ENCODE assay signal across 8 cellular contexts in the genomic region with DNA sequence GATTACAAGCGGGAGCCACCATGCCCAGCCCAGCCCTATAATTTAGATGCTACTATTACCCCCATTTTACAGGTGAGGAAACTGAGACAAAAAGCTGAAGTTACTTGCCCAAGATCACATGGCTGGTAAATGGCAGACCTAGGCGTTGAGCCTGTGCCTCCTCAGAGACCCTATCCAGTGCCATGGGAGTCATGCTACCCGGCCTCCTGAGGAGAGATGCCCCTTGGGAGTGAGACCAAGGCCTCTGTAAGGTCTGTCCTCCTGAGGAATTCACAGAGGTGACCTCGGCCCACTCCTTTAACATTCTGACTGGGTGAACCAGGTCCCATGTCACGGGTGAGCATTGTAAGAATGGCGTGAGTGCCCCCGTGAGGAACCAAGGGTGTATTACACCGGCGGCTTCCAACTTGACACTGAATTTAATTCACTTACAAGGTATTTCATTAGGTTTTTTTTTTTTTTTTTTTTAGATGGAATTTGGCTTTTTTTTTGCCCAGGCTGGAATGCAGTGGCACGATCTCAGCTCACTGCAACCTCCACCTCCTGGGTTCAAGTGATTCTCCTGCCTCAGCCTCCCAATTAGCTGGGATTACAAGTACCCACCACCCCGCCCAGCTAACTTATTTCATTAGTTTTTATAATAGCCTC.
A peak's percentile ranks its signal among the peaks of the same experiment; 100 is the strongest.
DNase-seq lines count a peak whose midpoint lies in the region; ATAC-seq and TF ChIP-seq lines count a peak whose summit lies in the region.

No MANE protein-coding gene starts in this region.

- peaks cover 16% of the 10 kb centered on the region for H3K9me3 Mint-ChIP-seq in activated naive CD4-positive, alpha-beta T cell treated with anti-CD3 and anti-CD28 coated beads for 36 hours

- H3K79me2 ChIP-seq in SK-N-SH (ENCODE audit: insufficient read depth), result no peaks in the 10 kb centered on the region

- H3K27me3 ChIP-seq in SK-N-SH (ENCODE audit: insufficient read depth) (no peaks in the 10 kb centered on the region), upper lobe of left lung (no peaks in the 10 kb centered on the region)

- H3K36me3 ChIP-seq in SK-N-SH (replicated peaks in 1 of 2; ENCODE audit: control insufficient read depth in 1 of 2, insufficient read depth in 2 of 2, low read length in 1 of 2), result peaks cover 12 to 37% of the 10 kb centered on the region in 2 experiments
- H3K36me3 ChIP-seq in upper lobe of left lung, result peaks cover under 1 to 73% (median 42%) of the 10 kb centered on the region in 4 donors

- H3K4me3 ChIP-seq in SK-N-SH (ENCODE audit: low read depth in 2 of 2, low read length in 1 of 2) (no peak overlapping the region), upper lobe of left lung (no peak overlapping the region)

- 21% methylated on average over 9 of the region's 11 CpGs for WGBS in SK-N-SH (ENCODE audit: low lambda C conversion rate)
- WGBS in upper lobe of left lung, 2 donors, result 28 to 36% methylated on average over 9 to 11 of the region's 11 CpGs

- TF ChIP-seq EP300 in SK-N-SH (IDR thresholded peaks at IDR 0.05; ENCODE audit: borderline replicate concordance in 1 of 2, low read depth in 1 of 2, low read length in 1 of 2) (no peak), upper lobe of left lung (IDR thresholded peaks at IDR 0.05) (no peak)

- no peaks in the 10 kb centered on the region for H3K9me2 ChIP-seq in SK-N-SH

- no peak overlapping the region for H2AFZ ChIP-seq in SK-N-SH (ENCODE audit: low read depth)

- no peaks in the 10 kb centered on the region for H4K20me1 ChIP-seq in SK-N-SH (ENCODE audit: insufficient read depth)

- H3K4me1 ChIP-seq in SK-N-SH (ENCODE audit: control insufficient read depth in 1 of 2, insufficient read depth in 2 of 2, low read depth in 1 of 2, low read length in 1 of 2), result no peaks in the 10 kb centered on the region
- peaks cover 0 to 6% (median 0%) of the 10 kb centered on the region in 4 donors for H3K4me1 ChIP-seq in upper lobe of left lung

- CTCF ChIA-PET in SK-N-SH (lab: Yijun Ruan, JAX), result interaction anchor here (0.6 to 2.6 kb wide), 28 partner anchors 9 to 393 kb away, joined by 3 to 37 read pairs (median 3); no protein-coding TSS in a partner anchor
- CTCF ChIA-PET in activated naive CD4-positive, alpha-beta T cell treated with anti-CD3 and anti-CD28 coated beads for 36 hours (lab: Charles Lee), result interaction anchor here (0.6 to 1.3 kb wide), 18 partner anchors 12 to 604 kb away, joined by 3 to 6 read pairs (median 3); no protein-coding TSS in a partner anchor

- H3K4me2 ChIP-seq in SK-N-SH, result no peak overlapping the region

- peak overlapping the region; percentile 28 for H3K27ac Mint-ChIP-seq in activated naive CD4-positive, alpha-beta T cell treated with anti-CD3 and anti-CD28 coated beads for 36 hours

- intact Hi-C loops in activated naive CD4-positive, alpha-beta T cell treated with anti-CD3 and anti-CD28 coated beads for 36 hours (cut with micrococcal nuclease), result loop anchor here (1.0 to 10.0 kb wide), 5 partner anchors 179 to 453 kb away; a partner anchor contains a TSS
- intact Hi-C loops in head of caudate nucleus (cut with DNase I) (no loop called here), posterior vena cava (cut with DNase I) (loop anchor here (1.0 to 5.0 kb wide), 3 partner anchors 250 to 355 kb away; no protein-coding TSS in a partner anchor)

- POLR2A ChIA-PET in SK-N-SH (lab: Yijun Ruan, JAX), result no interaction called here

- H3K27me3 Mint-ChIP-seq in activated naive CD4-positive, alpha-beta T cell treated with anti-CD3 and anti-CD28 coated beads for 36 hours (ENCODE audit: low read depth), result no peaks in the 10 kb centered on the region

- peak; percentile 92 for TF ChIP-seq RAD21 in SK-N-SH (IDR thresholded peaks at IDR 0.05; ENCODE audit: low read length)

- H3K27ac ChIP-seq in SK-N-SH (ENCODE audit: low read depth in 2 of 2, low read length in 1 of 2) (no peak overlapping the region), upper lobe of left lung (peak overlapping the region in 1 of 4 donors; percentile 52)

- DNase-seq in DMS114 treated with DMSO at 0.1 percent for 48 hours (lab: John Stamatoyannopoulos, UW; ENCODE audit: unreplicated experiment), result peak; percentile 4
- peak; percentile 84 for DNase-seq in HT-29 (ENCODE audit: low spot score)
- DNase-seq in SK-N-SH, result peak; percentile 82
- peak; percentile 85 for DNase-seq in activated naive CD4-positive, alpha-beta T cell treated with anti-CD3 and anti-CD28 coated beads for 36 hours
- peak; percentile 31 to 87 (median 67) for DNase-seq in head of caudate nucleus
- peak; percentile 89 for DNase-seq in posterior vena cava (ENCODE audit: low spot score)
- peak in 1 of 2 donors; percentile 68 for DNase-seq in upper lobe of left lung

- TF ChIP-seq CTCF in SK-N-SH (IDR thresholded peaks at IDR 0.05) (peak; percentile 93), upper lobe of left lung (IDR thresholded peaks at IDR 0.05) (peak; percentile 72 to 88 (median 82))

- H3K9ac ChIP-seq in SK-N-SH, result no peak overlapping the region

- H3K9me3 ChIP-seq in SK-N-SH (no peaks in the 10 kb centered on the region), upper lobe of left lung (peaks cover 0 to 8% (median 6%) of the 10 kb centered on the region in 4 donors)

- H3K4me1 Mint-ChIP-seq in activated naive CD4-positive, alpha-beta T cell treated with anti-CD3 and anti-CD28 coated beads for 36 hours (ENCODE audit: low read depth), result no peaks in the 10 kb centered on the region

- peaks cover 48% of the 10 kb centered on the region for H3K36me3 Mint-ChIP-seq in activated naive CD4-positive, alpha-beta T cell treated with anti-CD3 and anti-CD28 coated beads for 36 hours (ENCODE audit: low read depth)

- H3F3A ChIP-seq in SK-N-SH (replicated peaks; ENCODE audit: insufficient read depth), result peaks cover 9% of the 10 kb centered on the region

- no peak for TF ChIP-seq POLR2A in upper lobe of left lung (IDR thresholded peaks at IDR 0.05)

- H3K4me3 Mint-ChIP-seq in activated naive CD4-positive, alpha-beta T cell treated with anti-CD3 and anti-CD28 coated beads for 36 hours, result no peak overlapping the region

- ATAC-seq in upper lobe of left lung (ENCODE audit: low FRiP score in 2 of 2), result peak; percentile 84 to 90
- ATAC-seq in GM21528 (IDR thresholded peaks at IDR 0.05; ENCODE audit: low FRiP score, unreplicated experiment), result no peak

TF ChIP-seq in SK-N-SH, 30 proteins besides CTCF, POLR2A, EP300 and RAD21:
- TF ChIP-seq JUND (IDR thresholded peaks at IDR 0.05) (no peak), SMC3 (IDR thresholded peaks at IDR 0.05; ENCODE audit: low read depth, low read length) (peak; percentile 72)
